In the genomic region with DNA sequence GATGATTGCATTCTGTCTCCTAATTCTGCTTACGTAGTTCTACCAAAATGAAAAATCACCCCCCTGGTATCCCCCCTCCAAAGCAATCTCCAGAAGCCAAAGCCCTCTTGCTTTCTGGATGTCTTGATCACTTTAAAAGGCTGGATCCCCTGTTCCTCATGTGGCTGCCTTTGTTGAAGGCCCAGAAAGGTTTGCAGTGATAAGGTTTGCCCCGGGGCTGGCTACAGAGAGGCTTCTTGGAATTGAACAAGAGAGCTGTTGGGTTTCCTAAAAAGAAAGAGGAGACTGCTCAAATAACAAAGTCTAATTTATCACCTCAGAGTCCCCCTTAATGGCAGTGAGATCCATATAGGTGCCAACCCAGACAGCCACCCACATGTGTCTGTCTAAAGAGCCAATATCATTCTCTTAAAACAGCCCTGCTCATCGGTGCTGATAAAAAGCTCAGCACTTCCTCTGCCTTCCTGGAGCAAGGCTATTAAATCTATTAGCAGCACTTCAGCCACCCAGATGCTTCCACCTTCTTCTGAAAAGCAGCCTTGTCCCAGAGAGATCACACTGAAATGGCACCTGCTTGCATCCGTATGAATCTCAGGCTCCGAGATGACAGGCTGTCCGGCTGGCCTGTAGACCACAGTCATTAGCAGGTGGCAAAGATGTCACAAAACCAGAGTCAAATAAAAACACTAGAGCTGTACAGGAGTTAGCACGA, we compare ENCODE assay signal across 23 cellular contexts.
"Had no signal": no experiment of that assay in that cellular context is flagged by ENCODE, and none has a peak within 500 bp of the region (broad histone marks: within the 10 kb centered on the region; RNA-seq: fewer than 3 reads in every experiment).

No MANE protein-coding gene starts in this region.

- H3K27me3 Mint-ChIP-seq: activated naive CD4-positive, alpha-beta T cell treated with anti-CD3 and anti-CD28 coated beads, Interleukin-2, amount 50 U/mL, for 24 hours; central memory CD8-positive, alpha-beta T cell had no signal

- H3K4me1 Mint-ChIP-seq: activated naive CD4-positive, alpha-beta T cell treated with anti-CD3 and anti-CD28 coated beads, Interleukin-2, amount 50 U/mL, for 24 hours; central memory CD8-positive, alpha-beta T cell; WTC11 had no signal

- H3K9me3 Mint-ChIP-seq: central memory CD8-positive, alpha-beta T cell had no signal

- ATAC-seq: activated CD8-positive, alpha-beta T cell treated with anti-CD3 and anti-CD28 coated beads, Interleukin-2, amount 10 ng/mL, durations not matched to agents 7 days and 5 days; PC-3; WTC11 had no signal

- H3K27ac Mint-ChIP-seq: activated CD8-positive, alpha-beta T cell treated with anti-CD3 and anti-CD28 coated beads, Interleukin-2, amount 10 ng/mL, durations not matched to agents 7 days and 5 days; activated naive CD4-positive, alpha-beta T cell treated with anti-CD3 and anti-CD28 coated beads, Interleukin-2, amount 50 U/mL, for 24 hours; T-helper 1 cell treated with Interleukin-12 subunit alpha and Interleukin-12 subunit beta and Interleukin-4 antibody, amounts not matched to agents 30 μg/mL and 1 μg/mL, for 36 hours had no signal

- DNase-seq: activated CD4-positive, alpha-beta T cell treated with anti-CD3 and anti-CD28 coated beads for 48 hours; activated CD4-positive, alpha-beta T cell treated with anti-CD3 and anti-CD28 coated beads, Interleukin-2, amount 50 U/mL, for 4 hours; activated CD4-positive, CD25-positive, alpha-beta regulatory T cell treated with anti-CD3 and anti-CD28 coated beads, Interleukin-2, amount 50 U/mL, for 72 hours; activated CD8-positive, alpha-beta memory T cell treated with anti-CD3 and anti-CD28 coated beads, Interleukin-2, amount 50 U/mL, for 48 hours; activated CD8-positive, alpha-beta T cell treated with anti-CD3 and anti-CD28 coated beads, Interleukin-2, amount 10 ng/mL, durations not matched to agents 7 days and 5 days; activated naive CD4-positive, alpha-beta T cell; activated T-cell treated with anti-CD3 and anti-CD28 coated beads, Interleukin-2, amount 50 U/mL, for 1 hour; aorta; Karpas-422; MM.1S; NCI-H1105; NCI-H1436; NCI-H1694 treated with DMSO at 0.1 percent for 48 hours; NCI-H2029 treated with DMSO at 0.1 percent for 48 hours; NCI-H345; NCI-H510A treated with DMSO at 0.1 percent for 48 hours; NCI-H69; PC-3; SIG-M5 had no signal

- H3K4me3 Mint-ChIP-seq: activated CD8-positive, alpha-beta T cell treated with anti-CD3 and anti-CD28 coated beads, Interleukin-2, amount 10 ng/mL, durations not matched to agents 7 days and 5 days; activated naive CD4-positive, alpha-beta T cell treated with anti-CD3 and anti-CD28 coated beads, Interleukin-2, amount 50 U/mL, for 24 hours; central memory CD8-positive, alpha-beta T cell; T-helper 1 cell treated with Interleukin-12 subunit alpha and Interleukin-12 subunit beta and Interleukin-4 antibody, amounts not matched to agents 30 μg/mL and 1 μg/mL, for 36 hours; WTC11 had no signal
